In the genomic region with DNA sequence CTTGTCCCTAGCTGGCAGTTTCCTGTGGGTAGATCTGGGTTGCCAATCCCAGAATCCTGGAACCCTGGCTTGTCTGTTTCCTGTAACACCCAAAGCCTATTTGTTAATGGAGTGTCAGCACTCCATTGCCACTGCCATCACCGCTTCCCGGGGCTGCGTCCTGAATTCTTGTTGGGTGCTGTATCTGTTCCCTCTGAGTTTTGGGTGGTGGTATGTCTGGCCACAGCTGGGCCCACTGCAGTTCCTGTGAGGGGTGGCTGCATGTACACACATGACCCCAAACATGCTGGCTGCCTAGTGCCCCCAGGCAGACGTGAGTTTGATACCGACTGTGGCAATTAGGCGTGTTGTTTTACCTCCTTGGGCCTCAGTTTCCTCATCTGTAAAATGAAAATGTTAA, we compare ENCODE assay signal across 20 cellular contexts.
"Had no signal": no experiment of that assay in that cellular context is flagged by ENCODE, and none has a peak within 500 bp of the region (broad histone marks: within the 10 kb centered on the region; RNA-seq: fewer than 3 reads in every experiment).

No MANE protein-coding gene starts in this region.

- H3K4me1 ChIP-seq: foreskin keratinocyte, testis had no signal

- DNase-seq: dermis blood vessel endothelial cell; erythroblast; foreskin keratinocyte; kidney; left cardiac atrium; left ventricle myocardium superior; natural killer cell; nucleus accumbens; ovary; small intestine; stimulated activated CD4-positive, alpha-beta T cell treated with anti-CD3 and anti-CD28 coated beads, Interleukin-4, amount 100 ng/mL, for 1 hour; stimulated activated CD8-positive, alpha-beta memory T cell treated with anti-CD3 and anti-CD28 coated beads, Interleukin-4, amount 100 ng/mL, for 48 hours; stimulated activated naive CD8-positive, alpha-beta T cell treated with anti-CD3 and anti-CD28 coated beads, Interleukin-15, Interleukin-2, amounts not matched to agents 100 U/mL and 50 U/mL, for 24 hours; testis had no signal

- H3K4me2 ChIP-seq: hepatocyte had no signal

- FAIRE-seq: colon, endothelial cell of umbilical vein, kidney, small intestine had no signal

- H3K27ac ChIP-seq: foreskin keratinocyte, hepatocyte, ovary, right atrium auricular region, testis had no signal

- H3K36me3 ChIP-seq: ovary, right atrium auricular region, tibial nerve had no signal

- H3K27me3 ChIP-seq: hepatocyte, ovary, right atrium auricular region, testis, tibial nerve had no signal

- ATAC-seq: foreskin keratinocyte; left cardiac atrium; natural killer cell; stimulated activated effector memory CD8-positive, alpha-beta T cell treated with anti-CD3 and anti-CD28 coated beads, Interleukin-12 subunit alpha, Interleukin-12 subunit beta, amount 100 ng/mL, for 72 hours; stimulated activated naive CD8-positive, alpha-beta T cell treated with anti-CD3 and anti-CD28 coated beads, Interleukin-15, Interleukin-2, amounts not matched to agents 100 U/mL and 50 U/mL, for 24 hours had no signal

- H3K9me3 ChIP-seq: ovary, right atrium auricular region, testis, tibial nerve had no signal

- H3K4me3 ChIP-seq: hepatocyte, ovary, right atrium auricular region, testis, tibial nerve had no signal
